In genomic region chr21:37920302-37920701, GRCh38 we compare ENCODE assay signal across 11 cellular contexts. TPM values are rescaled to one million over a fixed set of nuclear protein-coding genes. Genes with fewer than 3 reads are reported as not detected.
"Had no signal": no experiment of that assay in that cellular context is flagged by ENCODE, and none has a peak within 500 bp of the region (broad histone marks: within the 10 kb centered on the region; RNA-seq: fewer than 3 reads in every experiment).

No MANE protein-coding gene starts in this region.

RNA-seq across cellular contexts. Expression of gene KCNJ6, which starts 4.0 kb away (rescaled TPM):
- total RNA-seq: natural killer cell, ovary, psoas muscle, right atrium auricular region, sciatic nerve, subcutaneous adipose tissue, thoracic aorta, thyroid gland, tibial nerve, ureter, vagina had no signal
